ENCODE assay signal across 10 cellular contexts in the genomic region with DNA sequence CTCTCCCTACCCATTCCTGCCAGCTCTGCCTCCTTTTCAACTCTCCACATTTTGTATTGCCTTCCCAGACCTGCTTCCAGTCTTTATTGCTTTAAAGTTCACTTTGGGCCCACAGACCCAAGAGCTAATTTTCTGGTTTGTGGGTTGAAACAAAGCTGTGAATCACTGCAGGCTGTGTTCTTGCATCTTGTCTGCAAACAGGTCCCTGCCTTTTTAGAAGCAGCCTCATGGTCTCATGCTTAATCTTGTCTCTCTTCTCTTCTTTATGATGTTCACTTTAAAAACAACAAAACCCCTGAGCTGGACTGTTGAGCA. TPM values are rescaled to one million over a fixed set of nuclear protein-coding genes. Genes with fewer than 3 reads are reported as not detected.
DNase-seq lines count a peak whose midpoint lies in the region; ATAC-seq and TF ChIP-seq lines count a peak whose summit lies in the region.
"Had no signal": no experiment of that assay in that cellular context is flagged by ENCODE, and none has a peak within 500 bp of the region (broad histone marks: within the 10 kb centered on the region; RNA-seq: fewer than 3 reads in every experiment).

No MANE protein-coding gene starts in this region.

- H3K4me3 Mint-ChIP-seq in CD4-positive, alpha-beta T cell: peak overlapping the region; percentile 95
- H3K4me3 Mint-ChIP-seq in dendritic cell treated with granulocyte-macrophage colony-stimulating factor and Interleukin-4, amounts not matched to agents 40 ng/mL and 50 ng/mL, for 4 days: peak overlapping the region; percentile 97

- H2AFZ ChIP-seq in Loucy (ENCODE audit: low read length): no peak overlapping the region

- H3K27me3 ChIP-seq in CD4-positive, alpha-beta T cell (ENCODE audit: control insufficient read depth, insufficient read depth, low read length): no peaks in the 10 kb centered on the region
- H3K27me3 ChIP-seq in Loucy (ENCODE audit: insufficient read depth, low read length, poor library complexity, severe bottlenecking) (peaks cover 21% of the 10 kb centered on the region), neutrophil (no peaks in the 10 kb centered on the region), MG63 (no peaks in the 10 kb centered on the region)

- H3K9me2 ChIP-seq in Loucy (replicated peaks; ENCODE audit: low read depth, low read length): no peaks in the 10 kb centered on the region

- peaks cover 47% of the 10 kb centered on the region for H3K36me3 ChIP-seq in Loucy (ENCODE audit: insufficient read depth, low read length)
- H3K36me3 ChIP-seq in neutrophil: peaks cover 55% of the 10 kb centered on the region
- H3K36me3 ChIP-seq in MG63: no peaks in the 10 kb centered on the region

- DNase-seq in CD4-positive, alpha-beta T cell: no peak
- DNase-seq in C1 segment of cervical spinal cord (lab: John Stamatoyannopoulos, UW) (no peak), MG63 (no peak), H4 (ENCODE audit: low spot score) (no peak), DMS53 (lab: John Stamatoyannopoulos, UW) (no peak)
- DNase-seq: DMS79, NCI-H187 had no signal

- H3K4me1 Mint-ChIP-seq in CD4-positive, alpha-beta T cell (ENCODE audit: low read depth): peaks cover 76% of the 10 kb centered on the region
- H3K4me1 Mint-ChIP-seq in dendritic cell treated with granulocyte-macrophage colony-stimulating factor and Interleukin-4, amounts not matched to agents 40 ng/mL and 50 ng/mL, for 4 days (ENCODE audit: low read depth): peaks cover 58% of the 10 kb centered on the region

- H3K4me1 ChIP-seq in Loucy (ENCODE audit: insufficient read depth, low read length, poor library complexity, severe bottlenecking) (peaks cover 58% of the 10 kb centered on the region), neutrophil (ENCODE audit: control insufficient read depth in 1 of 2, insufficient read depth in 1 of 2, low read depth in 1 of 2, low read length in 1 of 2) (peaks cover 52% of the 10 kb centered on the region in 2 experiments)

- no peaks in the 10 kb centered on the region for H3K9me3 Mint-ChIP-seq in CD4-positive, alpha-beta T cell
- H3K9me3 Mint-ChIP-seq in dendritic cell treated with granulocyte-macrophage colony-stimulating factor and Interleukin-4, amounts not matched to agents 40 ng/mL and 50 ng/mL, for 4 days: no peaks in the 10 kb centered on the region

- H3K4me3 ChIP-seq in Loucy (ENCODE audit: low read length, poor library complexity, severe bottlenecking) (peak overlapping the region; percentile 98), neutrophil (ENCODE audit: low read depth in 1 of 2, low read length in 1 of 2) (peak overlapping the region; percentile 91 to 99), MG63 (no peak overlapping the region)

- H3K9me3 ChIP-seq in CD4-positive, alpha-beta T cell (ENCODE audit: control insufficient read depth, low read length): no peaks in the 10 kb centered on the region
- H3K9me3 ChIP-seq in Loucy (ENCODE audit: insufficient read depth, low read depth, low read length) (no peaks in the 10 kb centered on the region), neutrophil (no peaks in the 10 kb centered on the region), MG63 (no peaks in the 10 kb centered on the region)

- peaks cover 80% of the 10 kb centered on the region for H3K79me2 ChIP-seq in Loucy (ENCODE audit: insufficient read depth, low read length)

- intact Hi-C loops in CD4-positive, alpha-beta T cell (cut with DNase I, micrococcal nuclease): loop anchor here in 1 of 2 experiments (1.0 kb wide), 2 partner anchors 15 to 29 kb away; no protein-coding TSS in a partner anchor
- intact Hi-C loops in dendritic cell treated with granulocyte-macrophage colony-stimulating factor and Interleukin-4, amounts not matched to agents 40 ng/mL and 50 ng/mL, for 4 days (cut with micrococcal nuclease): no loop called here

- peak overlapping the region; percentile 98 for H3K27ac Mint-ChIP-seq in CD4-positive, alpha-beta T cell
- peak overlapping the region; percentile 69 for H3K27ac Mint-ChIP-seq in dendritic cell treated with granulocyte-macrophage colony-stimulating factor and Interleukin-4, amounts not matched to agents 40 ng/mL and 50 ng/mL, for 4 days

- peaks cover 8% of the 10 kb centered on the region for H3F3A ChIP-seq in Loucy (ENCODE audit: low read depth)

- no peak for TF ChIP-seq CTCF in CD4-positive, alpha-beta T cell (IDR thresholded peaks at IDR 0.05)
- TF ChIP-seq CTCF in Loucy (conservative IDR thresholded peaks at IDR 0.05; ENCODE audit: low read length) (no peak), neutrophil (IDR thresholded peaks at IDR 0.05) (no peak)

- CTCF ChIA-PET in CD4-positive, alpha-beta T cell (lab: Charles Lee): interaction anchor here (0.6 to 10.5 kb wide), 8 partner anchors 11 to 382 kb away, joined by 3 to 106 read pairs (median 8); no protein-coding TSS in a partner anchor

- H3K9ac ChIP-seq in Loucy (ENCODE audit: low read depth, low read length, poor library complexity, severe bottlenecking): peak overlapping the region; percentile 99

- peaks cover 75% of the 10 kb centered on the region for H3K36me3 Mint-ChIP-seq in CD4-positive, alpha-beta T cell (ENCODE audit: low read depth)
- peaks cover 70% of the 10 kb centered on the region for H3K36me3 Mint-ChIP-seq in dendritic cell treated with granulocyte-macrophage colony-stimulating factor and Interleukin-4, amounts not matched to agents 40 ng/mL and 50 ng/mL, for 4 days (ENCODE audit: low read depth)

- H3K4me2 ChIP-seq in Loucy (ENCODE audit: low read depth, low read length, poor library complexity, severe bottlenecking): peak overlapping the region; percentile 84

- peaks cover 55% of the 10 kb centered on the region for H4K20me1 ChIP-seq in Loucy (ENCODE audit: insufficient read depth, low read length, poor library complexity, severe bottlenecking)

- H3K27ac ChIP-seq in CD4-positive, alpha-beta T cell (ENCODE audit: low read depth, low read length): peak overlapping the region; percentile 4
- peak overlapping the region; percentile 100 for H3K27ac ChIP-seq in neutrophil

- no peak for ATAC-seq in CD4-positive, alpha-beta T cell (ENCODE audit: poor library complexity)

- POLR2A ChIA-PET in CD4-positive, alpha-beta T cell (lab: Charles Lee): interaction anchor here (0.8 to 9.7 kb wide), 6 partner anchors 8 to 34 kb away, joined by 3 to 868 read pairs (median 192); no protein-coding TSS in a partner anchor

- H3K27me3 Mint-ChIP-seq in CD4-positive, alpha-beta T cell: no peaks in the 10 kb centered on the region
- no peaks in the 10 kb centered on the region for H3K27me3 Mint-ChIP-seq in dendritic cell treated with granulocyte-macrophage colony-stimulating factor and Interleukin-4, amounts not matched to agents 40 ng/mL and 50 ng/mL, for 4 days

RNA-seq across cellular contexts. Expression of a gene that starts 3.8 kb away (rescaled TPM):
- 100 to 1,000 TPM; 802 to 849 TPM for total RNA-seq in CD4-positive, alpha-beta T cell
- 0.10 and 2.0 TPM in 2 replicates for total RNA-seq in MG63 (2014; rRNA removed; shearing (Covaris generic); ENCODE audit: low replicate concordance)
- 11.2 and 11.7 TPM in 2 replicates for total RNA-seq in H4 (2014; rRNA removed; shearing (Covaris generic))

RNA-seq across cellular contexts. Expression of a gene that starts 41.9 kb away (rescaled TPM):
- not detected for total RNA-seq in CD4-positive, alpha-beta T cell
- not detected in 2 replicates for total RNA-seq in MG63 (2014; rRNA removed; shearing (Covaris generic); ENCODE audit: low replicate concordance)
- total RNA-seq in H4 (2014; rRNA removed; shearing (Covaris generic)): 0.10 TPM in 1 of 2 replicates, not detected in the other

Comparison
In these comparisons a context has a peak if more than half of its experiments do, and no peak if none do; other contexts are left out.
1. RNA of a gene that starts 3.8 kb away (total RNA-seq): 802 to 849 TPM in CD4-positive, alpha-beta T cell; 11.2 to 11.7 TPM in H4 and 0.10 to 2.0 TPM in MG63; every median in the first group is over 10 times any median in the second.